Comparison of ENCODE assay signal across 7 cellular contexts in the genomic region with DNA sequence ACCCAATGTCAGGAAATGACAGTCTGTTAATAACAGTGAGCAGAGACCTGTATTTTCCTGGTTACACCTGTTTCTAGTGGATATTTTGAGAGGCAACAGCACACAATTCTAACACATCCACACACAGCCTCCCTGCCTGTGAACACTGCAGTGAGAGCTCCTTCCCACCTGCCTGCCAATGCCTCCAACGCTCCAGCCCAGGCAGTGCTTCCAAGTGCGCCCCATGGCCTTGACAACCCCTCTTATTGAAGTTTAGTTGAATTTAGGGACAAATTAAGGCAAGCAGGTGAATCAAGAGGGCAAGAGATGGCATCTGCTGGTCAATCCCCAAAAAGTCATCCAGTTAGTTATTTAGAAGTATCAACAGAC. TPM values are rescaled to one million over a fixed set of nuclear protein-coding genes. Genes with fewer than 3 reads are reported as not detected.
DNase-seq lines count a peak whose midpoint lies in the region; ATAC-seq, FAIRE-seq and TF ChIP-seq lines count a peak whose summit lies in the region.
"Had no signal": no experiment of that assay in that cellular context is flagged by ENCODE, and none has a peak within 500 bp of the region (broad histone marks: within the 10 kb centered on the region; RNA-seq: fewer than 3 reads in every experiment).

No MANE protein-coding gene starts in this region.

- H3K9ac ChIP-seq in IMR-90 (ENCODE audit: low read depth, low read length) = no peak overlapping the region

- no peak overlapping the region for H3K56ac ChIP-seq in IMR-90 (ENCODE audit: extremely low read depth, insufficient read depth, low read length)

- H3K4me3 ChIP-seq in IMR-90 (ENCODE audit: insufficient read depth, low read depth, low read length) = no peak overlapping the region
- H3K4me3 ChIP-seq in ascending aorta = no peak overlapping the region
- H3K4me3 ChIP-seq in psoas muscle = peak overlapping the region; percentile 10

- peaks cover 38 to 75% of the 10 kb centered on the region in 2 experiments for H3K79me1 ChIP-seq in IMR-90 (ENCODE audit: low read depth in 1 of 2, low read length in 2 of 2)

- no peak for TF ChIP-seq RAD21 in IMR-90 (IDR thresholded peaks at IDR 0.05; ENCODE audit: low read length)

- H3K27me3 ChIP-seq in IMR-90 (ENCODE audit: control insufficient read depth, insufficient read depth, low read length) (no peaks in the 10 kb centered on the region), ascending aorta (no peaks in the 10 kb centered on the region), psoas muscle (ENCODE audit: insufficient read depth in 3 of 3, low read length in 2 of 3) (no peaks in the 10 kb centered on the region)

- POLR2A ChIA-PET in IMR-90 (lab: Charles Lee; ENCODE audit: unreplicated experiment) = no interaction called here

- H3K36me3 ChIP-seq in IMR-90 (ENCODE audit: control insufficient read depth, insufficient read depth, low read length) (peaks cover 39% of the 10 kb centered on the region), ascending aorta (peaks cover 50 to 72% of the 10 kb centered on the region in 2 donors), psoas muscle (ENCODE audit: insufficient read depth in 1 of 2, low read depth in 1 of 2) (peaks cover 8 to 77% of the 10 kb centered on the region in 2 donors)

- intact Hi-C loops in IMR-90 (cut with micrococcal nuclease) = loop anchor here (2.0 kb wide), 1 partner anchor 193 kb away; no protein-coding TSS in a partner anchor
- intact Hi-C loops in ascending aorta (cut with DNase I) = loop anchor here (2.0 to 10.0 kb wide), 3 partner anchors 93 to 191 kb away; no protein-coding TSS in a partner anchor
- intact Hi-C loops in psoas muscle (cut with DNase I) = no loop called here

- DNase-seq in IMR-90 (no peak), ascending aorta (ENCODE audit: low spot score in 2 of 2) (no peak), psoas muscle (peak in 1 of 2 donors; percentile 48), NCI-H1694 treated with DMSO at 0.1 percent for 48 hours (lab: John Stamatoyannopoulos, UW) (no peak), GM12891 (ENCODE audit: insufficient read length, low spot score) (no peak)
- DNase-seq: NCI-H187 treated with DMSO at 0.1 percent for 48 hours had no signal

- dilution Hi-C loops in IMR-90 (cut with HindIII; ENCODE audit: low sequenced_read_pairs, unreplicated experiment) = no loop called here

- CTCF ChIA-PET in IMR-90 (lab: Yijun Ruan, JAX) = interaction anchor here (0.6 kb wide), 1 partner anchor 1629 kb away, joined by 3 read pairs; no protein-coding TSS in a partner anchor

- BruUV-seq in IMR-90 (replicated peaks; lab: Mats Ljungman, UMichigan) = no TSS peak

- H3K27ac ChIP-seq in IMR-90 (ENCODE audit: insufficient read depth, low read length) (peak overlapping the region; percentile 12; the same call in 1 of the 2 replicates), ascending aorta (peak overlapping the region; percentile 69 to 72), psoas muscle (peak overlapping the region; percentile 89)

- peaks cover 7% of the 10 kb centered on the region for H3K9me1 ChIP-seq in IMR-90 (ENCODE audit: insufficient read depth, low read length)

- H2AK5ac ChIP-seq in IMR-90 (ENCODE audit: low read depth, low read length) = peak overlapping the region; percentile 18; the same call in 1 of the 2 replicates

- no peak overlapping the region; the same call in 1 of the 2 replicates for H3K23ac ChIP-seq in IMR-90 (ENCODE audit: low read depth, low read length)

- peak overlapping the region; percentile 7; the same call in 1 of the 2 replicates for H2BK20ac ChIP-seq in IMR-90 (ENCODE audit: low read depth, low read length)

- H4K20me1 ChIP-seq in IMR-90 (ENCODE audit: insufficient read depth, low read length) = peaks cover 41% of the 10 kb centered on the region

- peak overlapping the region; percentile 18; the same call in 1 of the 2 replicates for H4K91ac ChIP-seq in IMR-90 (ENCODE audit: insufficient read depth, low read depth, low read length)

- H2AK9ac ChIP-seq in IMR-90 (replicated peaks; ENCODE audit: low read depth, low read length, poor library complexity) = no peak overlapping the region

- ATAC-seq in IMR-90 (ENCODE audit: low read depth) = no peak
- no peak for ATAC-seq in psoas muscle
- no peak for ATAC-seq in HG03097 (IDR thresholded peaks at IDR 0.05; ENCODE audit: low FRiP score, unreplicated experiment)

- in situ Hi-C loops in IMR-90 (cut with MboI; ENCODE audit: low sequenced_read_pairs) = no loop called here

- TF ChIP-seq POLR2A in IMR-90 (IDR thresholded peaks at IDR 0.05; ENCODE audit: low read depth, low read length) (no peak), GM12891 (IDR thresholded peaks at IDR 0.05; ENCODE audit: low read depth, low read length) (no peak)

- WGBS in IMR-90 (ENCODE audit: extremely low coverage in 2 of 2, insufficient read length in 1 of 2), 2 experiments = no CpG with 5 or more reads among the region's 2 CpGs
- 89 to 98% (median 93%) methylated on average over 2 of the region's 2 CpGs for WGBS in psoas muscle, 3 donors

- no peak overlapping the region for H3K4me2 ChIP-seq in IMR-90 (ENCODE audit: low read depth, low read length)

- H3K18ac ChIP-seq in IMR-90 (ENCODE audit: low read depth, low read length) = peak overlapping the region; percentile 1; the same call in 1 of the 2 replicates

- peak overlapping the region in 1 of 2 experiments; percentile 47; a peak in 2 of 4 replicates for H4K8ac ChIP-seq in IMR-90 (ENCODE audit: low read depth in 2 of 2, low read length in 2 of 2)

- H2AFZ ChIP-seq in IMR-90 (replicated peaks; ENCODE audit: low read length, poor library complexity) = no peak overlapping the region

- no peak overlapping the region; the same call in 1 of the 2 replicates for H4K5ac ChIP-seq in IMR-90 (ENCODE audit: low read depth, low read length)

- peak overlapping the region; percentile 8; the same call in 1 of the 3 replicates for H2BK15ac ChIP-seq in IMR-90 (ENCODE audit: low read depth, low read length)

- no peak for TF ChIP-seq CTCF in IMR-90 (conservative IDR thresholded peaks at IDR 0.05; ENCODE audit: low read depth, low read length)
- TF ChIP-seq CTCF in ascending aorta (IDR thresholded peaks at IDR 0.05) = no peak
- TF ChIP-seq CTCF in psoas muscle (IDR thresholded peaks at IDR 0.05) = no peak

- H3K9me3 ChIP-seq in IMR-90 (ENCODE audit: control insufficient read depth, insufficient read depth, low read length) = no peaks in the 10 kb centered on the region
- H3K9me3 ChIP-seq in ascending aorta = no peaks in the 10 kb centered on the region
- H3K9me3 ChIP-seq in psoas muscle = no peaks in the 10 kb centered on the region

- H3K4me1 ChIP-seq in IMR-90 (ENCODE audit: control insufficient read depth, insufficient read depth, low read length) (peaks cover 18% of the 10 kb centered on the region), ascending aorta (peaks cover 0 to 26% of the 10 kb centered on the region in 2 donors), psoas muscle (peaks cover 42% of the 10 kb centered on the region)

- H3K4ac ChIP-seq in IMR-90 (ENCODE audit: low read depth, low read length) = peak overlapping the region; percentile 10; the same call in 1 of the 2 replicates

- peak overlapping the region; percentile 7; the same call in 1 of the 2 replicates for H2BK120ac ChIP-seq in IMR-90 (ENCODE audit: low read depth, low read length)

- H2BK5ac ChIP-seq in IMR-90 (ENCODE audit: low read depth, low read length, poor library complexity, severe bottlenecking) = peak overlapping the region; percentile 87

- no peak overlapping the region; the same call in 1 of the 2 replicates for H3K14ac ChIP-seq in IMR-90 (replicated peaks; ENCODE audit: low read depth, low read length)

- no peak for FAIRE-seq in GM12891 (lab: Jason Lieb, UNC)

TF ChIP-seq in GM12891, 5 proteins besides CTCF, POLR2A, EP300 and RAD21 (continues in another document):
- no peak for TF ChIP-seq PAX5 (IDR thresholded peaks at IDR 0.05; ENCODE audit: insufficient read depth, low read length, severe bottlenecking)
- TF ChIP-seq TAF1 (IDR thresholded peaks at IDR 0.05; ENCODE audit: low read depth, low read length) = no peak

RNA-seq across cellular contexts. Expression of a gene that starts 4.7 kb away (rescaled TPM):
- 169 and 231 TPM in 2 replicates for total RNA-seq in IMR-90 (2012; rRNA removed)
- polyA plus RNA-seq in IMR-90 (2012; rRNA removed) = 148 and 168 TPM in 2 replicates
- polyA plus RNA-seq in IMR-90 (2012; cell fraction: cytosol; rRNA removed) = 104 and 544 TPM in 2 replicates
- polyA plus RNA-seq in IMR-90 (2012; cell fraction: nucleus; rRNA removed; ENCODE audit: low replicate concordance) = 20.0 and 91.8 TPM in 2 replicates
- total RNA-seq in ascending aorta = 122 TPM
- total RNA-seq in psoas muscle = 10 to 100 TPM; 40.8 to 75.1 (median 52.0) TPM
- polyA plus RNA-seq in psoas muscle = 10 to 100 TPM; 34.6 to 43.2 (median 37.6) TPM
- 0.42 TPM for polyA plus RNA-seq in GM12891 (2012; ENCODE audit: low read depth, missing spikeins)

RNA-seq across cellular contexts. Expression of a gene that starts 11.0 kb away (rescaled TPM):
- total RNA-seq in IMR-90 (2012; rRNA removed) (24.4 and 31.9 TPM in 2 replicates), ascending aorta (29.4 TPM), psoas muscle (10 to 100 TPM; 30.8 to 61.9 (median 53.6) TPM)
- polyA plus RNA-seq in IMR-90 (2012; rRNA removed) (30.9 and 33.7 TPM in 2 replicates), psoas muscle (10 to 100 TPM; 32.3 to 81.9 (median 51.6) TPM)
- 23.6 and 45.5 TPM in 2 replicates for polyA plus RNA-seq in IMR-90 (2012; cell fraction: cytosol; rRNA removed)
- polyA plus RNA-seq in IMR-90 (2012; cell fraction: nucleus; rRNA removed; ENCODE audit: low replicate concordance) = 69.5 and 77.5 TPM in 2 replicates
- 23.2 TPM for polyA plus RNA-seq in GM12891 (2012; ENCODE audit: low read depth, missing spikeins)

RNA-seq across cellular contexts. Expression of a gene that starts 11.2 kb away (rescaled TPM):
- total RNA-seq in IMR-90 (2012; rRNA removed) = 18.8 and 19.7 TPM in 2 replicates
- 32.1 and 36.5 TPM in 2 replicates for polyA plus RNA-seq in IMR-90 (2012; rRNA removed)
- 21.1 and 22.1 TPM in 2 replicates for polyA plus RNA-seq in IMR-90 (2012; cell fraction: cytosol; rRNA removed)
- polyA plus RNA-seq in IMR-90 (2012; cell fraction: nucleus; rRNA removed; ENCODE audit: low replicate concordance) = 19.5 and 49.1 TPM in 2 replicates
- total RNA-seq in ascending aorta = 31.2 TPM
- 10 to 100 TPM; 19.0 to 27.0 (median 24.3) TPM for total RNA-seq in psoas muscle
- 10 to 100 TPM; 30.8 to 54.0 (median 36.5) TPM for polyA plus RNA-seq in psoas muscle
- 38.7 TPM for polyA plus RNA-seq in GM12891 (2012; ENCODE audit: low read depth, missing spikeins)

RNA-seq across cellular contexts. Expression of a gene that starts 21.7 kb away (rescaled TPM):
- 71.7 and 98.0 TPM in 2 replicates for total RNA-seq in IMR-90 (2012; rRNA removed)
- 296 and 441 TPM in 2 replicates for polyA plus RNA-seq in IMR-90 (2012; rRNA removed)
- 200 and 504 TPM in 2 replicates for polyA plus RNA-seq in IMR-90 (2012; cell fraction: cytosol; rRNA removed)
- polyA plus RNA-seq in IMR-90 (2012; cell fraction: nucleus; rRNA removed; ENCODE audit: low replicate concordance) = 395 and 1,583 TPM in 2 replicates
- total RNA-seq in ascending aorta = 429 TPM
- 100 to 1,000 TPM in 2 of 4 donors, 10 to 100 TPM in 2; 57.9 to 128 (median 90.6) TPM for total RNA-seq in psoas muscle
- 100 to 1,000 TPM in 2 of 3 donors, 10 to 100 TPM in 1; 81.9 to 135 (median 118) TPM for polyA plus RNA-seq in psoas muscle
- polyA plus RNA-seq in GM12891 (2012; ENCODE audit: low read depth, missing spikeins) = 245 TPM

RNA-seq across cellular contexts. Expression of a gene that starts 22.5 kb away (rescaled TPM):
- total RNA-seq in IMR-90 (2012; rRNA removed) (16.1 and 16.4 TPM in 2 replicates), ascending aorta (13.4 TPM), psoas muscle (10 to 100 TPM; 18.7 to 26.5 (median 22.0) TPM)
- polyA plus RNA-seq in IMR-90 (2012; rRNA removed) (9.8 and 12.3 TPM in 2 replicates), psoas muscle (10 to 100 TPM; 10.1 to 27.4 (median 10.3) TPM)
- polyA plus RNA-seq in IMR-90 (2012; cell fraction: cytosol; rRNA removed) = 7.3 and 11.1 TPM in 2 replicates
- 10.6 and 14.3 TPM in 2 replicates for polyA plus RNA-seq in IMR-90 (2012; cell fraction: nucleus; rRNA removed; ENCODE audit: low replicate concordance)
- polyA plus RNA-seq in GM12891 (2012; ENCODE audit: low read depth, missing spikeins) = 10.2 TPM

Comparison
In these comparisons a context has a peak if more than half of its experiments do, and no peak if none do; other contexts are left out.
1. H3K27ac ChIP-seq: peak in every context shown above with its lines; median percentile 89 in psoas muscle; 70 in ascending aorta; 12 in IMR-90.
2. intact Hi-C loops: an anchor here in IMR-90 (2.0 kb wide) and ascending aorta (2.0 to 10.0 kb wide); none called in psoas muscle.